ENCODE assay signal across 23 cellular contexts in genomic region chr3:169673521-169673920, GRCh38.
"Had no signal": no experiment of that assay in that cellular context is flagged by ENCODE, and none has a peak within 500 bp of the region (broad histone marks: within the 10 kb centered on the region; RNA-seq: fewer than 3 reads in every experiment).

No MANE protein-coding gene starts in this region.

- H3K4me3 ChIP-seq: stomach, suprapubic skin, testis, thoracic aorta, thyroid gland, tibial artery, tibial nerve, transverse colon, upper lobe of left lung, upper lobe of right lung, uterus, vagina had no signal

- H3K27me3 ChIP-seq: testis, vagina had no signal

- H3K27ac ChIP-seq: stomach, suprapubic skin, testis, thoracic aorta, thyroid gland, tibial artery, tibial nerve, transverse colon, upper lobe of left lung, upper lobe of right lung, uterus, vagina had no signal

- DNase-seq: stimulated activated CD4-positive, alpha-beta T cell treated with anti-CD3 and anti-CD28 coated beads, Interleukin-2, amount 100 ng/mL, for 24 hours; stimulated activated CD4-positive, alpha-beta T cell treated with anti-CD3 and anti-CD28 coated beads, Interleukin-2, amount 100 ng/mL, for 48 hours; stimulated activated CD4-positive, alpha-beta T cell treated with anti-CD3 and anti-CD28 coated beads, Interleukin-4, amount 100 ng/mL, for 1 hour; stimulated activated CD4-positive, alpha-beta T cell treated with anti-CD3 and anti-CD28 coated beads, Interleukin-4, amount 100 ng/mL, for 24 hours; stimulated activated CD4-positive, alpha-beta T cell treated with anti-CD3 and anti-CD28 coated beads, Interleukin-4, amount 100 ng/mL, for 4 hours; stimulated activated CD8-positive, alpha-beta memory T cell treated with anti-CD3 and anti-CD28 coated beads, Interleukin-4, amount 100 ng/mL, for 48 hours; stimulated activated naive B cell treated with anti-CD40 and anti-IgM and Interleukin-4, amounts not matched to agents 10 μg/mL and 1 μg/mL and 100 μg/mL, for 72 hours; stimulated activated naive CD4-positive, alpha-beta T cell treated with Interleukin-2 at 50 U/mL for 16 hours; stimulated activated naive CD8-positive, alpha-beta T cell treated with anti-CD3 and anti-CD28 coated beads, Interleukin-15, amount 100 ng/mL, for 72 hours; stimulated activated naive CD8-positive, alpha-beta T cell treated with anti-CD3 and anti-CD28 coated beads, Interleukin-15, Interleukin-2, amounts not matched to agents 100 U/mL and 50 U/mL, for 24 hours; stomach; substantia nigra; testis; thyroid gland; tibial artery; transverse colon; upper lobe of left lung; upper lobe of right lung; uterus had no signal

- H3K4me1 ChIP-seq: uterus had no signal

- H3K36me3 ChIP-seq: stomach, suprapubic skin, thoracic aorta, thyroid gland, tibial artery, tibial nerve, transverse colon, upper lobe of left lung, upper lobe of right lung, uterus, vagina had no signal

- H3K9me3 ChIP-seq: testis, thyroid gland, upper lobe of right lung, uterus, vagina had no signal
